In the genomic region with DNA sequence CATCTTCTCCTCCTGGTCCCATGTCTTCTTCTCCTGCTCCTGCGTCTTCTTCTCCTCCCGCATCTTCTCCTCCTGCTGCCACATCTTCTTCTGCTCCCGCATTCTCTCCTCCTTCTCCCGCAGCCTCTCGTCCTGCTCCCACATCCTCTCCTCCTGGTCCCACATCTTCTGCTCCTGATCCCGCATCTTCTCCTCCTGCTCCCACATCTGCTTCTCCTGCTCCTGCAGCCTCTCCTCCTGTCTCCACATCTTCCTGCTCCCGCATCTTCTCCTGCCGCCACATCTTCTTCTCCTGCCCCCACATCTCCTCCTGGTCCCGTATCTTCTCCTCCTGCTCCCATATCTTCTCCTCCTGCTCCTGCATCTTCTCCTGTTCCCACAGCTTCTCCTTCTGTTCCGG, we compare ENCODE assay signal across 32 cellular contexts. TPM values are rescaled to one million over a fixed set of nuclear protein-coding genes. Genes with fewer than 3 reads are reported as not detected.
DNase-seq lines count a peak whose midpoint lies in the region; ATAC-seq, FAIRE-seq and TF ChIP-seq lines count a peak whose summit lies in the region.
"Had no signal": no experiment of that assay in that cellular context is flagged by ENCODE, and none has a peak within 500 bp of the region (broad histone marks: within the 10 kb centered on the region; RNA-seq: fewer than 3 reads in every experiment).

No MANE protein-coding gene starts in this region.

- intact Hi-C loops in psoas muscle (cut with DNase I) = no loop called here

- H3K9me3 ChIP-seq in psoas muscle = no peaks in the 10 kb centered on the region
- H3K9me3 ChIP-seq: BE2C, BLaER1 had no signal

- peaks cover 0 to 2% (median 0%) of the 10 kb centered on the region in 3 donors for H3K27me3 ChIP-seq in psoas muscle (ENCODE audit: insufficient read depth in 3 of 3, low read length in 2 of 3)
- H3K27me3 ChIP-seq: BE2C had no signal

- H3K27ac Mint-ChIP-seq in chondrocyte (ENCODE audit: unreplicated experiment) (no peak overlapping the region), osteocyte (ENCODE audit: unreplicated experiment) (no peak overlapping the region)
- H3K27ac Mint-ChIP-seq: CD14-positive monocyte; CD4-positive, alpha-beta memory T cell; CD4-positive, CD25-positive, alpha-beta regulatory T cell; CD8-positive, alpha-beta memory T cell had no signal

- H3K9me3 Mint-ChIP-seq in chondrocyte (ENCODE audit: low read depth) = peaks cover 5% of the 10 kb centered on the region
- H3K9me3 Mint-ChIP-seq in osteocyte (ENCODE audit: unreplicated experiment) = peaks cover 8% of the 10 kb centered on the region

- peaks cover 2% of the 10 kb centered on the region for H3K27me3 Mint-ChIP-seq in chondrocyte (ENCODE audit: low read depth)
- no peaks in the 10 kb centered on the region for H3K27me3 Mint-ChIP-seq in osteocyte (ENCODE audit: unreplicated experiment)
- H3K27me3 Mint-ChIP-seq: CD4-positive, CD25-positive, alpha-beta regulatory T cell had no signal

- H3K36me3 Mint-ChIP-seq in chondrocyte (ENCODE audit: low read depth) (no peaks in the 10 kb centered on the region), osteocyte (ENCODE audit: unreplicated experiment) (no peaks in the 10 kb centered on the region)
- H3K36me3 Mint-ChIP-seq: CD14-positive monocyte; CD4-positive, alpha-beta memory T cell; CD4-positive, CD25-positive, alpha-beta regulatory T cell; CD8-positive, alpha-beta memory T cell had no signal

- no peaks in the 10 kb centered on the region for H3K4me1 Mint-ChIP-seq in chondrocyte (ENCODE audit: low read depth)
- no peaks in the 10 kb centered on the region for H3K4me1 Mint-ChIP-seq in osteocyte (ENCODE audit: unreplicated experiment)
- H3K4me1 Mint-ChIP-seq: CD14-positive monocyte; CD4-positive, alpha-beta memory T cell; CD4-positive, CD25-positive, alpha-beta regulatory T cell; CD8-positive, alpha-beta memory T cell had no signal

- H3K36me3 ChIP-seq in psoas muscle (ENCODE audit: insufficient read depth in 1 of 2, low read depth in 1 of 2) = no peaks in the 10 kb centered on the region
- H3K36me3 ChIP-seq: BE2C, BLaER1 had no signal

- no peaks in the 10 kb centered on the region for H3K4me1 ChIP-seq in psoas muscle
- H3K4me1 ChIP-seq: BE2C had no signal

- DNase-seq in chondrocyte (ENCODE audit: low spot score) = peak; percentile 59
- DNase-seq in osteocyte (ENCODE audit: extremely low spot score, unreplicated experiment) = peak; percentile 72
- DNase-seq in urothelium cell line (ENCODE audit: low spot score) = no peak
- no peak for DNase-seq in psoas muscle
- DNase-seq: 8988T; ACHN; BE2C; C1 segment of cervical spinal cord; CD4-positive, alpha-beta memory T cell; CD8-positive, alpha-beta memory T cell; COR-L47; DMS 273 treated with DMSO at 0.1 percent for 48 hours; DMS153; DMS53; DMS79; DND-41; EL; GDM1 had no signal

- ATAC-seq in psoas muscle (no peak), GM21515 (IDR thresholded peaks at IDR 0.05; ENCODE audit: unreplicated experiment) (no peak), GM19324 (IDR thresholded peaks at IDR 0.05; ENCODE audit: low FRiP score, unreplicated experiment) (no peak)
- ATAC-seq: GM12878 had no signal

- H3K4me3 Mint-ChIP-seq in chondrocyte (ENCODE audit: unreplicated experiment) = no peak overlapping the region
- no peak overlapping the region for H3K4me3 Mint-ChIP-seq in osteocyte (ENCODE audit: unreplicated experiment)
- H3K4me3 Mint-ChIP-seq: CD14-positive monocyte; CD4-positive, alpha-beta memory T cell; CD4-positive, CD25-positive, alpha-beta regulatory T cell; CD8-positive, alpha-beta memory T cell had no signal

- no peak overlapping the region for H3K27ac ChIP-seq in psoas muscle
- H3K27ac ChIP-seq: BLaER1 had no signal

- no peak for TF ChIP-seq CTCF in chondrocyte (IDR thresholded peaks at IDR 0.05)
- no peak for TF ChIP-seq CTCF in osteocyte (IDR thresholded peaks at IDR 0.05)
- TF ChIP-seq CTCF in psoas muscle (IDR thresholded peaks at IDR 0.05) = no peak

- FAIRE-seq in urothelium cell line (lab: Jason Lieb, UNC) = peak; percentile 27
- FAIRE-seq: A204.1, GM12878, GM12892, GM18507, GM19239 had no signal

- WGBS in psoas muscle, 3 donors = 92 to 94% (median 93%) methylated on average over 10 of the region's 10 CpGs

- no peak overlapping the region for H3K4me3 ChIP-seq in psoas muscle
- H3K4me3 ChIP-seq: BLaER1, GM12878 had no signal

RNA-seq across cellular contexts. Expression of gene GOLGA6L2, which starts 6.4 kb away (rescaled TPM):
- total RNA-seq in chondrocyte = not detected in 3 replicates
- total RNA-seq in osteocyte = not detected in 2 replicates
- total RNA-seq in psoas muscle = not detected
- polyA plus RNA-seq in psoas muscle = not detected
- total RNA-seq: A673; CD4-positive, alpha-beta memory T cell; CD4-positive, CD25-positive, alpha-beta regulatory T cell; CD8-positive, alpha-beta memory T cell; Daoy; G401; GM12878 had no signal
- polyA plus RNA-seq: AG04450; CD14-positive monocyte; CD4-positive, alpha-beta memory T cell; CD4-positive, CD25-positive, alpha-beta regulatory T cell; CD8-positive, alpha-beta memory T cell; GM12878 had no signal

Comparison
In these comparisons a context has a peak if more than half of its experiments do, and no peak if none do; other contexts are left out.
1. DNase-seq: peak in chondrocyte (single experiment) and osteocyte (single experiment); none in urothelium cell line (single experiment) and psoas muscle (0 of 2).